Comparison of ENCODE assay signal across 1 cellular context in the genomic region with DNA sequence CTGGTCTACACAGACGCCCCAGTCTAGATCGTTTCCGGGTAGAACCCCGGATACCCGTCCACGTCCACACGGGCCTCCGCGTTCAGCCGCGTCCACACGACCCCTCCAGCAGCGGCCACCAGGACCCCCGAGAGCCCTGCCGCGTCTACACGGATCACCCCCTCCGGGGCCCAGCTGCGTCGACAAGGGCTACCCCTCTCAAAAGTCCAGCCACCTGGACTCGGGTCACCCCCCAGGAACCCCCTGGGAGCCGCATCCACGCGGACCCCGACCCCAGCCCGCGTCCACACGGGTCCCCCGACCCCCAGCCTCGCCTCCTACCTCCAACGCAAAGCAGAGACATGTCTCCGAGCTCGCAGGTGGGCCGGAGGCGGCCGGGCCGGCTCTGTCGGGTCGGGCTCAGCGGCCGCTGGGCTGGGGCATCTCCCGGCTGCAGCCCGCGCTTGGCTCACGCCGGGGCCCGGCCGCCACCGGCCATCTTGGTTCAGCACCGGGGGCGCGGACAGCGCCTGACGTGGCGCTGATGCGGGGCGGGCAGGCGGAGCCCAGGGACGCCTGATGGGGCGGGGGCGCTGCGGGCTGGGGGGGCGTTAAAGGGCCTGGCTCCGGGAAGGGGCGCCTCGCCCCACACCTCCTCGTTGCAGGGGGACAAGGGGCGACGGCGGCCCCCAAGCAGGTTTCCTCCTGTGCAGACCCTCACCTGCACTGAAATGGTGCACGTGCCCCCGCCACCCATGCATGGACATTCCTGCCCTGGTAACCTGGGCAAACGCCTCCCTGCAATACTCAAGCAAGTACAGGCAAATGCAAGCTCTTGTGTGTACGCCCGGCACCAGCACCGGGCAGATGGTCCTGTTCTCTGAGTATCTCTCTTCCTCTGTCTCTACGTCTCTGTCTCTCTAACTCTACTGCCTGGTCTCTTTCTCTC.
TF ChIP-seq lines count a peak whose summit lies in the region.

UNC13A (minus strand) TSS at position 498 of the 928 bp plus-strand sequence; CDS start at position 343, 155 bp downstream.

TF ChIP-seq in HepG2, 621 proteins besides CTCF, POLR2A, EP300 and RAD21 (continued from another document):
- no peak for TF ChIP-seq NCOR1 (IDR thresholded peaks at IDR 0.05; ENCODE audit: borderline replicate concordance, low read length)
- TF ChIP-seq ZNF724P (CRISPR knock-in tag; IDR thresholded peaks at IDR 0.05; ENCODE audit: borderline replicate concordance): 0 out of 2 replicates have a peak, but pooled peaks have one; percentile 30
- TF ChIP-seq ZNF792 (CRISPR knock-in tag; IDR thresholded peaks at IDR 0.05): peak; percentile 59; the same call in 1 of the 2 replicates
- TF ChIP-seq TMF1 (CRISPR knock-in tag; IDR thresholded peaks at IDR 0.05; ENCODE audit: low read depth): peak; percentile 84; the same call in 1 of the 2 replicates
- no peak for TF ChIP-seq ZNF382 (CRISPR knock-in tag; IDR thresholded peaks at IDR 0.05; ENCODE audit: borderline replicate concordance)
- TF ChIP-seq ERF (CRISPR knock-in tag; IDR thresholded peaks at IDR 0.05): peak; percentile 76
- TF ChIP-seq MAZ (IDR thresholded peaks at IDR 0.05; ENCODE audit: borderline replicate concordance, low read depth, low read length): peak; percentile 42; the same call in 1 of the 2 replicates
- TF ChIP-seq MAZ (CRISPR knock-in tag; IDR thresholded peaks at IDR 0.05; ENCODE audit: low read depth): 0 out of 2 replicates have a peak, but pooled peaks have one; percentile 46
TF ChIP-seq in HepG2: peak in this region for 100.
